In the genomic region with DNA sequence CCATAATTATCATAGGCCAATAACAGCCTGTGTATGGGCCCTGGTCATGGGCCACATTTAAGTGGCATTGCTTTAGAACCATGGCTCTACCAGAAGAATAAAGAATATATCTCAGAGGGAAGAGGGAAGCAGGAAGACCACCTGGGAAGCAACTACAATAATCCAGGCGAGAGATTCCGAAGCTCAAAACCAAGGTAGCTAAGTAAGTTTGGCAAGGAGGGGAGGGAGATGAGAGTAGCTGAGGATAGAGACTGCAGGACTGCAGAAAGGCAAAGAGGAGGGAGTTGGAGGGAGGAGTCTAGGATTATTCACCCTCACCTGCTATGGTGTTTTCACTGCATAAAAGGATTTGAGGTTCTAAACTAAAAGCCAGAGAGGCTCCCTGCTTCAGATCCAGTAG, we compare ENCODE assay signal across 21 cellular contexts.
"Had no signal": no experiment of that assay in that cellular context is flagged by ENCODE, and none has a peak within 500 bp of the region (broad histone marks: within the 10 kb centered on the region; RNA-seq: fewer than 3 reads in every experiment).

No MANE protein-coding gene starts in this region.

- H3K4me1 ChIP-seq: colonic mucosa, parathyroid adenoma, prostate gland, right lobe of liver had no signal

- H3K27me3 Mint-ChIP-seq: naive B cell; stimulated activated memory B cell treated with anti-CD40 and anti-IgM and Interleukin-4, amounts not matched to agents 10 μg/mL and 1 μg/mL and 100 μg/mL, for 72 hours; stimulated activated naive CD8-positive, alpha-beta T cell treated with anti-CD3 and anti-CD28 coated beads, Interleukin-15, Interleukin-2, amounts not matched to agents 100 ng/mL and 50 ng/mL, for 24 hours had no signal

- H3K4me3 Mint-ChIP-seq: naive B cell; nephron; stimulated activated memory B cell treated with anti-CD40 and anti-IgM and Interleukin-4, amounts not matched to agents 10 μg/mL and 1 μg/mL and 100 μg/mL, for 72 hours; stimulated activated naive CD8-positive, alpha-beta T cell treated with anti-CD3 and anti-CD28 coated beads, Interleukin-15, Interleukin-2, amounts not matched to agents 100 ng/mL and 50 ng/mL, for 24 hours had no signal

- H3K4me3 ChIP-seq: colonic mucosa, heart left ventricle, left ventricle myocardium inferior, lung, prostate gland, right lobe of liver, tibial artery, upper lobe of left lung, uterus had no signal

- H3K27ac Mint-ChIP-seq: stimulated activated naive CD8-positive, alpha-beta T cell treated with anti-CD3 and anti-CD28 coated beads, Interleukin-15, Interleukin-2, amounts not matched to agents 100 ng/mL and 50 ng/mL, for 24 hours had no signal

- H3K9me3 ChIP-seq: colonic mucosa, heart left ventricle, left ventricle myocardium inferior, prostate gland, right lobe of liver, tibial artery, upper lobe of left lung, uterus had no signal

- DNase-seq: colonic mucosa; dermis blood vessel endothelial cell; heart left ventricle; hippocampal formation; kidney; left cardiac atrium; left ventricle myocardium inferior; mesenchymal stem cell; naive B cell; retina; right lobe of liver; stimulated activated CD4-positive, alpha-beta T cell treated with anti-CD3 and anti-CD28 coated beads, Interleukin-4, amount 100 ng/mL, for 24 hours; tibial artery; upper lobe of left lung; uterus had no signal

- H3K27ac ChIP-seq: colonic mucosa, heart left ventricle, left ventricle myocardium inferior, parathyroid adenoma, prostate gland, right lobe of liver, tibial artery, upper lobe of left lung, uterus had no signal

- H3K9ac ChIP-seq: parathyroid adenoma had no signal

- H3K27me3 ChIP-seq: colonic mucosa, heart left ventricle, right lobe of liver, tibial artery, upper lobe of left lung, uterus had no signal

- H3K36me3 ChIP-seq: colonic mucosa, heart left ventricle, left ventricle myocardium inferior, prostate gland, right lobe of liver, tibial artery, upper lobe of left lung, uterus had no signal

- H3K9me3 Mint-ChIP-seq: nephron; stimulated activated memory B cell treated with anti-CD40 and anti-IgM and Interleukin-4, amounts not matched to agents 10 μg/mL and 1 μg/mL and 100 μg/mL, for 72 hours; stimulated activated naive CD8-positive, alpha-beta T cell treated with anti-CD3 and anti-CD28 coated beads, Interleukin-15, Interleukin-2, amounts not matched to agents 100 ng/mL and 50 ng/mL, for 24 hours had no signal
